In genomic region chr6:106626485-106626884, GRCh38 we compare ENCODE assay signal across 18 cellular contexts. TPM values are rescaled to one million over a fixed set of nuclear protein-coding genes. Genes with fewer than 3 reads are reported as not detected.
DNase-seq lines count a peak whose midpoint lies in the region; ATAC-seq, FAIRE-seq and TF ChIP-seq lines count a peak whose summit lies in the region.
"Had no signal": no experiment of that assay in that cellular context is flagged by ENCODE, and none has a peak within 500 bp of the region (broad histone marks: within the 10 kb centered on the region; RNA-seq: fewer than 3 reads in every experiment).

No MANE protein-coding gene starts in this region.

- no peaks in the 10 kb centered on the region for H4K20me1 ChIP-seq in endothelial cell of umbilical vein (replicated peaks; ENCODE audit: control insufficient read depth, extremely low read depth, insufficient read depth, low read length)
- H4K20me1 ChIP-seq: BLaER1 had no signal

- no peaks in the 10 kb centered on the region for H3K9me1 ChIP-seq in endothelial cell of umbilical vein (replicated peaks; ENCODE audit: control insufficient read depth, extremely low read depth, insufficient read depth, low read length)

- H2AFZ ChIP-seq in endothelial cell of umbilical vein (ENCODE audit: low read depth, low read length), result no peak overlapping the region

- no peaks in the 10 kb centered on the region for H3K27me3 ChIP-seq in endothelial cell of umbilical vein (ENCODE audit: control insufficient read depth in 2 of 2, insufficient read depth in 2 of 2, low read length in 2 of 2)
- H3K27me3 ChIP-seq: BLaER1, left lung, SJCRH30 had no signal

- intact Hi-C loops in endothelial cell of umbilical vein (cut with micrococcal nuclease), result loop anchor here (5.0 kb wide), 1 partner anchor 114 kb away; no protein-coding TSS in a partner anchor
- intact Hi-C loops in lower leg skin (cut with DNase I; ENCODE audit: low total_unique reads), result no loop called here

- DNase-seq in endothelial cell of umbilical vein (ENCODE audit: low read depth, low spot score), result peak; percentile 11
- DNase-seq in stimulated activated effector memory CD8-positive, alpha-beta T cell treated with anti-CD3 and anti-CD28 coated beads, Interleukin-12 subunit alpha, Interleukin-12 subunit beta, amount 100 ng/mL, for 72 hours (ENCODE audit: low spot score in 2 of 2), result no peak
- DNase-seq in lower leg skin (ENCODE audit: low spot score in 2 of 2), result no peak
- DNase-seq: activated CD4-positive, alpha-beta T cell treated with anti-CD3 and anti-CD28 coated beads, Interleukin-2, amount 50 U/mL, for 48 hours; activated naive CD8-positive, alpha-beta T cell treated with anti-CD3 and anti-CD28 coated beads, Interleukin-2, amount 10 ng/mL, durations not matched to agents 7 days and 5 days; activated T-cell treated with anti-CD3 and anti-CD28 coated beads, Interleukin-2, amount 50 U/mL, for 4 hours; DND-41; GOT3; hippocampal formation; left lung; NCI-H1694 treated with DMSO at 0.1 percent for 48 hours; SJCRH30; stimulated activated CD4-positive, alpha-beta T cell treated with anti-CD3 and anti-CD28 coated beads, Interleukin-12 subunit alpha, Interleukin-12 subunit beta, amount 100 ng/mL, for 4 hours had no signal

- H3K9me3 Mint-ChIP-seq in stimulated activated effector memory CD8-positive, alpha-beta T cell treated with anti-CD3 and anti-CD28 coated beads, Interleukin-12 subunit alpha, Interleukin-12 subunit beta, amount 100 ng/mL, for 72 hours, result no peaks in the 10 kb centered on the region
- H3K9me3 Mint-ChIP-seq: activated T-cell treated with anti-CD3 and anti-CD28 coated beads, Interleukin-2, amount 50 U/mL, for 4 hours had no signal

- 38 to 44% methylated on average over 2 of the region's 2 CpGs for WGBS in lower leg skin, 2 donors

- peaks cover 13% of the 10 kb centered on the region for H3K79me2 ChIP-seq in endothelial cell of umbilical vein (ENCODE audit: control insufficient read depth, insufficient read depth, low read length)

- peaks cover 6% of the 10 kb centered on the region for H3K4me1 ChIP-seq in endothelial cell of umbilical vein (ENCODE audit: control insufficient read depth, extremely low read depth, insufficient read depth, low read length)
- H3K4me1 ChIP-seq: SJCRH30 had no signal

- CTCF ChIA-PET in endothelial cell of umbilical vein (lab: Charles Lee), result interaction anchor here (1.4 kb wide), 1 partner anchor 9 kb away, joined by 5 read pairs; no protein-coding TSS in a partner anchor

- POLR2A ChIA-PET in endothelial cell of umbilical vein (lab: Charles Lee), result no interaction called here

- H3K4me3 Mint-ChIP-seq in stimulated activated effector memory CD8-positive, alpha-beta T cell treated with anti-CD3 and anti-CD28 coated beads, Interleukin-12 subunit alpha, Interleukin-12 subunit beta, amount 100 ng/mL, for 72 hours, result no peak overlapping the region
- H3K4me3 Mint-ChIP-seq: activated naive CD8-positive, alpha-beta T cell treated with anti-CD3 and anti-CD28 coated beads, Interleukin-2, amount 10 ng/mL, durations not matched to agents 7 days and 5 days; activated T-cell treated with anti-CD3 and anti-CD28 coated beads, Interleukin-2, amount 50 U/mL, for 4 hours had no signal

- no peaks in the 10 kb centered on the region for H3K36me3 ChIP-seq in endothelial cell of umbilical vein (ENCODE audit: control insufficient read depth in 2 of 2, extremely low read depth in 1 of 2, insufficient read depth in 2 of 2, low read length in 2 of 2)
- H3K36me3 ChIP-seq: left lung, SJCRH30 had no signal

- TF ChIP-seq POLR2A in endothelial cell of umbilical vein (IDR thresholded peaks at IDR 0.05; ENCODE audit: low read depth, low read length) (no peak), lower leg skin (IDR thresholded peaks at IDR 0.05) (no peak)

- H3K4me3 ChIP-seq in endothelial cell of umbilical vein (replicated peaks in 1 of 3; ENCODE audit: insufficient read depth in 1 of 3, low read depth in 1 of 3, low read length in 3 of 3), result no peak overlapping the region
- no peak overlapping the region for H3K4me3 ChIP-seq in lower leg skin (ENCODE audit: low read depth, poor library complexity, severe bottlenecking)
- H3K4me3 ChIP-seq: BLaER1, left lung, SJCRH30 had no signal

- H3K9me3 ChIP-seq in endothelial cell of umbilical vein (replicated peaks; ENCODE audit: control insufficient read depth, insufficient read depth, low read length), result no peaks in the 10 kb centered on the region
- H3K9me3 ChIP-seq: left lung, SJCRH30 had no signal

- TF ChIP-seq CTCF in endothelial cell of umbilical vein (IDR thresholded peaks at IDR 0.05; ENCODE audit: extremely low read depth in 1 of 2, insufficient read depth in 1 of 2, low read depth in 1 of 2, low read length in 2 of 2) (no peak), lower leg skin (IDR thresholded peaks at IDR 0.05) (no peak)

- H3K9ac ChIP-seq in endothelial cell of umbilical vein (replicated peaks; ENCODE audit: extremely low read depth, insufficient read depth, low read length), result no peak overlapping the region
- H3K9ac ChIP-seq: BLaER1 had no signal

- H3K4me1 Mint-ChIP-seq in stimulated activated effector memory CD8-positive, alpha-beta T cell treated with anti-CD3 and anti-CD28 coated beads, Interleukin-12 subunit alpha, Interleukin-12 subunit beta, amount 100 ng/mL, for 72 hours, result peaks cover 12% of the 10 kb centered on the region

- no TSS peak for BruUV-seq in endothelial cell of umbilical vein (replicated peaks; lab: Mats Ljungman, UMichigan)

- H3K4me2 ChIP-seq in endothelial cell of umbilical vein (ENCODE audit: insufficient read depth, low read length), result no peak overlapping the region
- H3K4me2 ChIP-seq: BLaER1 had no signal

- H3K36me3 Mint-ChIP-seq in stimulated activated effector memory CD8-positive, alpha-beta T cell treated with anti-CD3 and anti-CD28 coated beads, Interleukin-12 subunit alpha, Interleukin-12 subunit beta, amount 100 ng/mL, for 72 hours, result peaks cover 9% of the 10 kb centered on the region

- dilution Hi-C loops in endothelial cell of umbilical vein (cut with MboI; ENCODE audit: extremely low pct_ligation_motif_present, low sequenced_read_pairs), result no loop called here

- H3K27ac Mint-ChIP-seq in stimulated activated effector memory CD8-positive, alpha-beta T cell treated with anti-CD3 and anti-CD28 coated beads, Interleukin-12 subunit alpha, Interleukin-12 subunit beta, amount 100 ng/mL, for 72 hours, result no peak overlapping the region
- H3K27ac Mint-ChIP-seq: activated naive CD8-positive, alpha-beta T cell treated with anti-CD3 and anti-CD28 coated beads, Interleukin-2, amount 10 ng/mL, durations not matched to agents 7 days and 5 days had no signal

- H3K27ac ChIP-seq in endothelial cell of umbilical vein (ENCODE audit: insufficient read depth, low read depth, low read length), result no peak overlapping the region
- H3K27ac ChIP-seq: BLaER1, left lung, SJCRH30 had no signal

- no peak for FAIRE-seq in endothelial cell of umbilical vein (lab: Jason Lieb, UNC)

- ATAC-seq in GM18867 (IDR thresholded peaks at IDR 0.05; ENCODE audit: unreplicated experiment) (peak; percentile 31), GM21423 (IDR thresholded peaks at IDR 0.05; ENCODE audit: unreplicated experiment) (peak; percentile 34), HG03571 (IDR thresholded peaks at IDR 0.05; ENCODE audit: unreplicated experiment) (peak; percentile 46), HG02642 (IDR thresholded peaks at IDR 0.05; ENCODE audit: poor library complexity, unreplicated experiment) (no peak)
- ATAC-seq in stimulated activated effector memory CD8-positive, alpha-beta T cell treated with anti-CD3 and anti-CD28 coated beads, Interleukin-12 subunit alpha, Interleukin-12 subunit beta, amount 100 ng/mL, for 72 hours, result no peak
- ATAC-seq: activated T-cell treated with anti-CD3 and anti-CD28 coated beads, Interleukin-2, amount 50 U/mL, for 4 hours; left lung had no signal

TF ChIP-seq in endothelial cell of umbilical vein, 7 proteins besides CTCF, POLR2A, EP300 and RAD21:
- TF ChIP-seq MAX (IDR thresholded peaks at IDR 0.05; ENCODE audit: insufficient read depth, insufficient read length) (no peak), JUN (IDR thresholded peaks at IDR 0.05; ENCODE audit: borderline replicate concordance, insufficient read depth, insufficient read length, low read depth) (no peak), GATA2 (IDR thresholded peaks at IDR 0.05; ENCODE audit: insufficient read depth, insufficient read length, low read depth, low read length) (no peak), MYC (IDR thresholded peaks at IDR 0.05; ENCODE audit: low read depth, low read length) (no peak), EZH2 (IDR thresholded peaks at IDR 0.05; ENCODE audit: borderline replicate concordance, low read depth, low read length, severe bottlenecking) (no peak), FOS (IDR thresholded peaks at IDR 0.05; ENCODE audit: borderline replicate concordance, insufficient read depth, low read length) (no peak), POLR2AphosphoS5 (IDR thresholded peaks at IDR 0.05; ENCODE audit: insufficient read depth, low read depth, low read length) (no peak)
TF ChIP-seq in endothelial cell of umbilical vein: peak in this region for 0.

RNA-seq across cellular contexts. Expression of gene RTN4IP1, which starts 2.8 kb away (rescaled TPM):
- total RNA-seq in endothelial cell of umbilical vein (5.4 and 5.5 TPM in 2 replicates), lower leg skin (1 to 10 TPM in 3 of 4 donors, under 1 TPM in 1; 0.80 to 4.1 (median 2.5) TPM)
- polyA plus RNA-seq in endothelial cell of umbilical vein, result 2.2 and 3.9 TPM in 2 replicates
- 4.3 and 4.9 TPM in 2 replicates for polyA plus RNA-seq in endothelial cell of umbilical vein (2011; cell fraction: cytosol; rRNA removed)
- 3.2 and 4.4 TPM in 2 replicates for polyA plus RNA-seq in endothelial cell of umbilical vein (2011; cell fraction: nucleus; rRNA removed)
- polyA plus RNA-seq in endothelial cell of umbilical vein (2012), result 6.1 and 9.1 TPM in 2 replicates
- 2.9 and 4.0 TPM in 2 replicates for polyA minus RNA-seq in endothelial cell of umbilical vein
- 9.0 TPM for polyA minus RNA-seq in endothelial cell of umbilical vein (2011; cell fraction: cytosol; rRNA and poly(A)+ RNA removed)
- 2.8 and 5.0 TPM in 2 replicates for polyA minus RNA-seq in endothelial cell of umbilical vein (2011; cell fraction: nucleus; rRNA and poly(A)+ RNA removed)

RNA-seq across cellular contexts. Expression of gene QRSL1, which starts 2.9 kb away (rescaled TPM):
- 11.3 and 12.4 TPM in 2 replicates for total RNA-seq in endothelial cell of umbilical vein
- polyA plus RNA-seq in endothelial cell of umbilical vein, result 3.7 and 4.3 TPM in 2 replicates
- polyA plus RNA-seq in endothelial cell of umbilical vein (2011; cell fraction: cytosol; rRNA removed), result 7.0 and 7.1 TPM in 2 replicates
- 10.9 and 11.5 TPM in 2 replicates for polyA plus RNA-seq in endothelial cell of umbilical vein (2011; cell fraction: nucleus; rRNA removed)
- 6.2 and 9.6 TPM in 2 replicates for polyA plus RNA-seq in endothelial cell of umbilical vein (2012)
- polyA minus RNA-seq in endothelial cell of umbilical vein, result 7.6 and 9.0 TPM in 2 replicates
- polyA minus RNA-seq in endothelial cell of umbilical vein (2011; cell fraction: cytosol; rRNA and poly(A)+ RNA removed), result 7.8 TPM
- 12.2 and 15.1 TPM in 2 replicates for polyA minus RNA-seq in endothelial cell of umbilical vein (2011; cell fraction: nucleus; rRNA and poly(A)+ RNA removed)
- total RNA-seq in lower leg skin, result 1 to 10 TPM; 5.3 to 8.0 (median 6.2) TPM

Comparison
In these comparisons a context has a peak if more than half of its experiments do, and no peak if none do; other contexts are left out.
1. ATAC-seq: peak in GM18867 (single experiment), GM21423 (single experiment) and HG03571 (single experiment); none in HG02642 (single experiment) and stimulated activated effector memory CD8-positive, alpha-beta T cell treated with anti-CD3 and anti-CD28 coated beads, Interleukin-12 subunit alpha, Interleukin-12 subunit beta, amount 100 ng/mL, for 72 hours (single experiment).